12 cellular contexts compared by ENCODE assay signal in the genomic region with DNA sequence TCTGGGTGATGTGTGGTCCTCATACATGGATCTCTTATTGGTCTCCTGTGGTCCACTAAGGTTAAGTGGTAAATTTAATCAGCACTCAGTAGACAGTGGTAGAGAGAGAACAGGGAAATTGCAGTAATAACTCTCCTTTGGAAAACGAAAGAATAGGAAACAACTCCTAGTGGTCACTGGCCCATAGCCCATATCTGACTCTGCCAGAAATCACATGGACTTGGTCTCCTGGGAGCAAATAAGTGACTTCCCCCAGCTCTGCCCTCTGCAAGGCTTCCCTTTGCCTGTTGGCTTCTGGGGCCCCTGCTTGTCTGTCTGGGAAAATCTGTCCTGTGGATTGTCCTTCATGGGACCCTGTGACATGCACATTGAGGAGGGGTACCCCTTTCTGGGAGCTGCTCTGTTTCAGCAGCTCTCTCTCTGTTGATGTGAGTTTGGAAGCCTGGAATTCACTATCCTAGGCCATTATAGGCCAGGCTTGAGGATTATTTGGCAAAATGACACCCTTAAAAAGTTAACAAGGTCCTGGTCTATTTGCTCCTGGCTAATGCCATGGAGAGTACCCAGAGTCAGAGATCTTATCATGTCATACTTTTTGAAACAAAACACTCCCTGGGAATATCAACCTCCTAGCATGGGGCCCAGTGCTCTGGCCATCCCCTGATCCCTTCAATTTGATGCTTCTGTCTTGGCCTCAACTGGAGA.
DNase-seq lines count a peak whose midpoint lies in the region; ATAC-seq and TF ChIP-seq lines count a peak whose summit lies in the region.
"Had no signal": no experiment of that assay in that cellular context is flagged by ENCODE, and none has a peak within 500 bp of the region (broad histone marks: within the 10 kb centered on the region; RNA-seq: fewer than 3 reads in every experiment).

No MANE protein-coding gene starts in this region.

- ATAC-seq in HG02642 (IDR thresholded peaks at IDR 0.05; ENCODE audit: poor library complexity, unreplicated experiment): no peak

- POLR2A ChIA-PET in GM10248 (lab: Yijun Ruan, JAX): no interaction called here

- peaks cover 11% of the 10 kb centered on the region for H3K9me3 Mint-ChIP-seq in nephron

- peak; percentile 86 for DNase-seq in AG20443 (ENCODE audit: low spot score)
- DNase-seq in MV-4-11 (lab: John Stamatoyannopoulos, UW): peak; percentile 19
- peak; percentile 73 for DNase-seq in fibroblast of peridontal ligament (ENCODE audit: extremely low read depth)
- DNase-seq in GM10248 (ENCODE audit: extremely low spot score): no peak
- DNase-seq in activated effector memory CD4-positive, alpha-beta T cell treated with anti-CD3 and anti-CD28 coated beads, Interleukin-2, amount 50 U/mL, for 16 hours: no peak
- no peak for DNase-seq in stimulated activated CD4-positive, alpha-beta T cell treated with anti-CD3 and anti-CD28 coated beads, Interleukin-15, amount 100 ng/mL, for 24 hours
- DNase-seq: naive B cell, spleen, T-helper 2 cell had no signal

- H3K4me3 Mint-ChIP-seq in nephron: no peak overlapping the region
- H3K4me3 Mint-ChIP-seq: activated naive CD8-positive, alpha-beta T cell; naive B cell had no signal

- peaks cover 15% of the 10 kb centered on the region for H3K27me3 Mint-ChIP-seq in nephron (ENCODE audit: low read depth)
- H3K27me3 Mint-ChIP-seq: naive B cell had no signal

- H3K27ac Mint-ChIP-seq in nephron: peak overlapping the region; percentile 8 to 58 (median 42)
- H3K27ac Mint-ChIP-seq: activated naive CD8-positive, alpha-beta T cell had no signal

- TF ChIP-seq CTCF in nephron (IDR thresholded peaks at IDR 0.05; ENCODE audit: unreplicated experiment in 3 of 3): no peak
- TF ChIP-seq CTCF in GM10248 (IDR thresholded peaks at IDR 0.05; ENCODE audit: control extremely low read depth, extremely low read depth, low read depth, missing control alignments): no peak

- H3K36me3 Mint-ChIP-seq in nephron (ENCODE audit: low read depth): no peaks in the 10 kb centered on the region
- H3K36me3 Mint-ChIP-seq: activated naive CD8-positive, alpha-beta T cell had no signal

- CTCF ChIA-PET in GM10248 (lab: Yijun Ruan, JAX): interaction anchor here (2.2 to 5.4 kb wide), 2 partner anchors 12 to 14 kb away, joined by 8 to 41 read pairs; no protein-coding TSS in a partner anchor

- H3K4me1 Mint-ChIP-seq in nephron: peaks cover 25% of the 10 kb centered on the region

Comparison
In these comparisons a context has a peak if more than half of its experiments do, and no peak if none do; other contexts are left out.
1. DNase-seq: peak in AG20443 (single experiment), MV-4-11 (single experiment) and fibroblast of peridontal ligament (single experiment); none in GM10248 (single experiment), activated effector memory CD4-positive, alpha-beta T cell treated with anti-CD3 and anti-CD28 coated beads, Interleukin-2, amount 50 U/mL, for 16 hours (single experiment) and stimulated activated CD4-positive, alpha-beta T cell treated with anti-CD3 and anti-CD28 coated beads, Interleukin-15, amount 100 ng/mL, for 24 hours (single experiment).